In genomic region chr1:67795179-67795916, GRCh38 we compare ENCODE assay signal across 20 cellular contexts. TPM values are rescaled to one million over a fixed set of nuclear protein-coding genes. Genes with fewer than 3 reads are reported as not detected.
DNase-seq lines count a peak whose midpoint lies in the region; ATAC-seq, FAIRE-seq and TF ChIP-seq lines count a peak whose summit lies in the region.
"Had no signal": no experiment of that assay in that cellular context is flagged by ENCODE, and none has a peak within 500 bp of the region (broad histone marks: within the 10 kb centered on the region; RNA-seq: fewer than 3 reads in every experiment).

No MANE protein-coding gene starts in this region.

- peaks cover 15% of the 10 kb centered on the region for H3K36me3 Mint-ChIP-seq in neural progenitor cell
- no peaks in the 10 kb centered on the region for H3K36me3 Mint-ChIP-seq in CD8-positive, alpha-beta memory T cell
- H3K36me3 Mint-ChIP-seq: CD8-positive, alpha-beta T cell had no signal

- H3K27ac ChIP-seq in liver (ENCODE audit: low read depth in 1 of 2, low read length in 2 of 2) (no peak overlapping the region), HepG2 (ENCODE audit: extremely low read length, insufficient read depth, low read length) (no peak overlapping the region), neural progenitor cell (no peak overlapping the region), caudate nucleus (ENCODE audit: low read depth, low read length) (no peak overlapping the region)
- H3K27ac ChIP-seq in CD8-positive, alpha-beta memory T cell (ENCODE audit: low read depth, low read length) = no peak overlapping the region
- H3K27ac ChIP-seq: BLaER1 had no signal

- H3K79me2 ChIP-seq in HepG2 (ENCODE audit: insufficient read depth, low read length) (no peaks in the 10 kb centered on the region), neural progenitor cell (ENCODE audit: low read depth) (no peaks in the 10 kb centered on the region)

- FAIRE-seq in HepG2 (lab: Jason Lieb, UNC) = no peak
- FAIRE-seq: D721Med, GM12878 had no signal

- H3K4me1 ChIP-seq in liver (ENCODE audit: control insufficient read depth in 4 of 4, insufficient read depth in 4 of 4, low read length in 3 of 4) (peaks cover 0 to 4% (median 3%) of the 10 kb centered on the region in 4 donors), HepG2 (ENCODE audit: insufficient read depth, low read length) (no peaks in the 10 kb centered on the region), neural progenitor cell (no peaks in the 10 kb centered on the region)
- no peaks in the 10 kb centered on the region for H3K4me1 ChIP-seq in CD8-positive, alpha-beta memory T cell (ENCODE audit: insufficient read depth, low read length)
- H3K4me1 ChIP-seq: BLaER1 had no signal

- H3K4me2 ChIP-seq in HepG2 (ENCODE audit: low read depth, low read length) (no peak overlapping the region), neural progenitor cell (no peak overlapping the region)
- H3K4me2 ChIP-seq: BLaER1 had no signal

- DNase-seq in HepG2 (ENCODE audit: low spot score) (no peak), astrocyte of the hippocampus (ENCODE audit: low read depth, low spot score) (peak; percentile 45), neural progenitor cell (ENCODE audit: low spot score) (no peak), caudate nucleus (lab: John Stamatoyannopoulos, UW) (no peak)
- DNase-seq in CD8-positive, alpha-beta memory T cell = no peak
- DNase-seq: CD8-positive, alpha-beta T cell; DND-41; GDM1; Karpas-422; NCI-H187 treated with DMSO at 0.1 percent for 48 hours; NCI-H345; NCI-H69; SHP77 treated with DMSO at 0.1 percent for 48 hours had no signal

- ATAC-seq in HepG2 (no peak), HG03521 (IDR thresholded peaks at IDR 0.05; ENCODE audit: unreplicated experiment) (no peak), HG03280 (IDR thresholded peaks at IDR 0.05; ENCODE audit: unreplicated experiment) (no peak)
- ATAC-seq: CD8-positive, alpha-beta T cell; GM12878; HCT116 had no signal

- H3K9ac ChIP-seq in liver (ENCODE audit: low read depth in 1 of 2, low read length in 2 of 2) = no peak overlapping the region
- no peak overlapping the region for H3K9ac ChIP-seq in HepG2 (ENCODE audit: insufficient read depth, low read depth, low read length)
- no peak overlapping the region for H3K9ac ChIP-seq in neural progenitor cell
- H3K9ac ChIP-seq: BLaER1 had no signal

- no TSS peak for BruUV-seq in HepG2 (replicated peaks; lab: Mats Ljungman, UMichigan)

- no peaks in the 10 kb centered on the region for H4K20me1 ChIP-seq in HepG2 (ENCODE audit: insufficient read depth, low read length)
- H4K20me1 ChIP-seq in neural progenitor cell (ENCODE audit: low read depth) = no peaks in the 10 kb centered on the region
- H4K20me1 ChIP-seq: BLaER1 had no signal

- H3K27ac Mint-ChIP-seq in neural progenitor cell = no peak overlapping the region
- no peak overlapping the region for H3K27ac Mint-ChIP-seq in CD8-positive, alpha-beta memory T cell
- H3K27ac Mint-ChIP-seq: CD8-positive, alpha-beta T cell had no signal

- no peak for TF ChIP-seq EP300 in HepG2 (IDR thresholded peaks at IDR 0.05; ENCODE audit: low read depth in 2 of 2, low read length in 2 of 2)
- TF ChIP-seq EP300 in HepG2 (CRISPR knock-in tag; IDR thresholded peaks at IDR 0.05; ENCODE audit: borderline replicate concordance) = no peak

- no peaks in the 10 kb centered on the region for H3K9me3 ChIP-seq in liver (ENCODE audit: control insufficient read depth in 4 of 4, low read length in 3 of 4)
- no peaks in the 10 kb centered on the region for H3K9me3 ChIP-seq in HepG2 (ENCODE audit: low read length)
- H3K9me3 ChIP-seq in neural progenitor cell (ENCODE audit: low read depth) = no peaks in the 10 kb centered on the region
- H3K9me3 ChIP-seq in CD8-positive, alpha-beta memory T cell (ENCODE audit: low read length) = no peaks in the 10 kb centered on the region

- intact Hi-C loops in HepG2 (cut with micrococcal nuclease; ENCODE audit: unreplicated experiment) = no loop called here

- 82% methylated on average over 8 of the region's 8 CpGs for WGBS in liver
- WGBS in HepG2 (ENCODE audit: low lambda C conversion rate) = 45% methylated on average over 7 of the region's 8 CpGs

- no peak overlapping the region for H3K4me3 Mint-ChIP-seq in neural progenitor cell
- no peak overlapping the region for H3K4me3 Mint-ChIP-seq in CD8-positive, alpha-beta memory T cell
- H3K4me3 Mint-ChIP-seq: CD8-positive, alpha-beta T cell had no signal

- in situ Hi-C loops in HepG2 (cut with HindIII; ENCODE audit: extremely low pct_ligation_motif_present, low pct_unique_long_range_greater_than_20kb) = no loop called here

- H3K9me3 Mint-ChIP-seq in neural progenitor cell = peaks cover 18% of the 10 kb centered on the region
- H3K9me3 Mint-ChIP-seq in CD8-positive, alpha-beta memory T cell = no peaks in the 10 kb centered on the region
- H3K9me3 Mint-ChIP-seq: CD8-positive, alpha-beta T cell had no signal

- CTCF ChIA-PET in HepG2 (lab: Yijun Ruan, JAX; ENCODE audit: low intra/inter-chr PET ratio, low total read pairs) = no interaction called here
- CTCF ChIA-PET in CD8-positive, alpha-beta memory T cell (lab: Charles Lee) = no interaction called here

- no peak for TF ChIP-seq POLR2A in HepG2 (IDR thresholded peaks at IDR 0.05; ENCODE audit: insufficient read depth in 1 of 2, low read depth in 2 of 2, low read length in 2 of 2)

- POLR2A ChIA-PET in HepG2 (lab: Yijun Ruan, JAX) = no interaction called here
- POLR2A ChIA-PET in CD8-positive, alpha-beta memory T cell (lab: Charles Lee) = no interaction called here

- no peaks in the 10 kb centered on the region for H3K27me3 Mint-ChIP-seq in neural progenitor cell (ENCODE audit: insufficient read depth, low read depth)
- H3K27me3 Mint-ChIP-seq in CD8-positive, alpha-beta memory T cell = peaks cover 14 to 29% of the 10 kb centered on the region in 2 donors

- no peak for TF ChIP-seq CTCF in liver (IDR thresholded peaks at IDR 0.05; ENCODE audit: low read depth, low read length, missing input control)
- no peak for TF ChIP-seq CTCF in HepG2 (CRISPR knock-in tag; IDR thresholded peaks at IDR 0.05)
- peak; percentile 5 for TF ChIP-seq CTCF in neural progenitor cell (IDR thresholded peaks at IDR 0.05)

- peaks cover 51% of the 10 kb centered on the region for H3K4me1 Mint-ChIP-seq in neural progenitor cell
- H3K4me1 Mint-ChIP-seq in CD8-positive, alpha-beta memory T cell = no peaks in the 10 kb centered on the region

- H2AFZ ChIP-seq in HepG2 (ENCODE audit: low read length) (no peak overlapping the region), neural progenitor cell (replicated peaks) (no peak overlapping the region)

- no peak for TF ChIP-seq RAD21 in liver (IDR thresholded peaks at IDR 0.05)
- no peak for TF ChIP-seq RAD21 in HepG2 (CRISPR knock-in tag; IDR thresholded peaks at IDR 0.05)

- no peaks in the 10 kb centered on the region for H3K27me3 ChIP-seq in liver (ENCODE audit: control insufficient read depth in 4 of 4, insufficient read depth in 4 of 4, low read length in 3 of 4)
- peaks cover 0 to 10% of the 10 kb centered on the region in 2 experiments; a peak in 1 of 5 replicates for H3K27me3 ChIP-seq in HepG2 (ENCODE audit: control insufficient read depth in 1 of 2, insufficient read depth in 2 of 2, low read length in 2 of 2)
- H3K27me3 ChIP-seq in neural progenitor cell = no peaks in the 10 kb centered on the region
- no peaks in the 10 kb centered on the region for H3K27me3 ChIP-seq in CD8-positive, alpha-beta memory T cell (ENCODE audit: insufficient read depth, low read length, poor library complexity, severe bottlenecking)
- H3K27me3 ChIP-seq: BLaER1 had no signal

- H3K4me3 ChIP-seq in liver (ENCODE audit: low read depth in 1 of 3, low read length in 3 of 3) (no peak overlapping the region), HepG2 (replicated peaks in 1 of 3; ENCODE audit: insufficient read depth in 1 of 3, low read depth in 2 of 3, low read length in 3 of 3) (no peak overlapping the region), neural progenitor cell (no peak overlapping the region)
- H3K4me3 ChIP-seq in CD8-positive, alpha-beta memory T cell (ENCODE audit: low read length) = no peak overlapping the region
- H3K4me3 ChIP-seq: BLaER1, GM12878 had no signal

- no peaks in the 10 kb centered on the region for H3F3A ChIP-seq in neural progenitor cell (ENCODE audit: low read depth)

- H3K36me3 ChIP-seq in liver (ENCODE audit: control insufficient read depth in 4 of 4, insufficient read depth in 3 of 4, low read depth in 1 of 4, low read length in 3 of 4) (no peaks in the 10 kb centered on the region), HepG2 (replicated peaks in 1 of 2; ENCODE audit: control insufficient read depth in 1 of 2, insufficient read depth in 2 of 2, low read length in 2 of 2) (no peaks in the 10 kb centered on the region), neural progenitor cell (no peaks in the 10 kb centered on the region)
- no peaks in the 10 kb centered on the region for H3K36me3 ChIP-seq in CD8-positive, alpha-beta memory T cell (ENCODE audit: insufficient read depth, low read length)
- H3K36me3 ChIP-seq: BLaER1 had no signal

RNA-seq across cellular contexts. Expression of gene GNG12, which starts 37.9 kb away (rescaled TPM):
- 10 to 100 TPM; 21.8 to 26.1 TPM for total RNA-seq in liver
- polyA plus RNA-seq in liver = 10 to 100 TPM; 15.4 to 17.7 TPM
- total RNA-seq in HepG2 (2016; rRNA removed; fragmentation: Illumina TruSeq; extraction: Trizol) = 0.11 and 0.17 TPM in 2 replicates
- total RNA-seq in HepG2 (2016; cell fraction: cytosol; rRNA removed; fragmentation: Illumina TruSeq; extraction: Trizol; ENCODE audit: low read depth) = not detected in 2 replicates
- 0.06 and 0.21 TPM in 2 replicates for total RNA-seq in HepG2 (2016; cell fraction: insoluble cytoplasmic fraction; rRNA removed; fragmentation: Illumina TruSeq; extraction: Trizol)
- 0.12 TPM in 1 of 2 replicates, not detected in the other for total RNA-seq in HepG2 (2016; cell fraction: membrane; rRNA removed; fragmentation: Illumina TruSeq; extraction: Trizol)
- total RNA-seq in HepG2 (2016; cell fraction: nucleus; rRNA removed; fragmentation: Illumina TruSeq; extraction: Trizol) = 0.09 TPM in 1 of 2 replicates, not detected in the other
- 0.11 and 0.17 TPM in 2 replicates for polyA plus RNA-seq in HepG2 (2011; rRNA removed)
- polyA plus RNA-seq in HepG2 (2011; cell fraction: cytosol; rRNA removed) = 0.03 and 0.09 TPM in 2 replicates
- 0.06 and 0.12 TPM in 2 replicates for polyA plus RNA-seq in HepG2 (2011; cell fraction: nucleus; rRNA removed)
- 0.03 and 0.12 TPM in 2 replicates for polyA plus RNA-seq in HepG2 (2012)
- not detected in 2 replicates for polyA plus RNA-seq in HepG2 (2016; cell fraction: cytosol; fragmentation: Illumina TruSeq; extraction: Trizol; ENCODE audit: low read depth)
- polyA plus RNA-seq in HepG2 (2016; cell fraction: insoluble cytoplasmic fraction; fragmentation: Illumina TruSeq; extraction: Trizol; ENCODE audit: low read depth) = 0.17 and 0.32 TPM in 2 replicates
- polyA plus RNA-seq in HepG2 (2016; cell fraction: membrane; fragmentation: Illumina TruSeq; extraction: Trizol; ENCODE audit: low read depth) = 0.09 TPM in 1 of 2 replicates, not detected in the other
- not detected in 2 replicates for polyA plus RNA-seq in HepG2 (2016; cell fraction: nucleus; fragmentation: Illumina TruSeq; extraction: Trizol; ENCODE audit: insufficient read depth, low read depth)
- 0.14 and 32.5 TPM in 2 replicates for polyA minus RNA-seq in HepG2 (2011; rRNA and poly(A)+ RNA removed; ENCODE audit: low replicate concordance)
- 0.18 and 0.40 TPM in 2 replicates for polyA minus RNA-seq in HepG2 (2011; cell fraction: cytosol; rRNA and poly(A)+ RNA removed)
- 0.50 TPM in 1 of 2 replicates, not detected in the other for polyA minus RNA-seq in HepG2 (2011; cell fraction: nucleus; rRNA and poly(A)+ RNA removed)
- 30.3 and 44.5 TPM in 2 replicates for total RNA-seq in neural progenitor cell (ENCODE audit: low replicate concordance)
- under 1 TPM; 0.71 to 0.77 TPM for total RNA-seq in CD8-positive, alpha-beta memory T cell
- not detected for polyA plus RNA-seq in CD8-positive, alpha-beta memory T cell
- total RNA-seq: CD8-positive, alpha-beta T cell had no signal

Comparison
In these comparisons a context has a peak if more than half of its experiments do, and no peak if none do; other contexts are left out.
1. RNA of gene GNG12, which starts 37.9 kb away (total RNA-seq): 30.3 to 44.5 TPM in neural progenitor cell and 21.8 to 26.1 TPM in liver; 0.71 to 0.77 TPM in CD8-positive, alpha-beta memory T cell and 0.06 to 0.21 TPM in HepG2; every median in the first group is over 10 times any median in the second.